16 cellular contexts compared by ENCODE assay signal in genomic region chr6:155599571-155599970, GRCh38.
"Had no signal": no experiment of that assay in that cellular context is flagged by ENCODE, and none has a peak within 500 bp of the region (broad histone marks: within the 10 kb centered on the region; RNA-seq: fewer than 3 reads in every experiment).

No MANE protein-coding gene starts in this region.

- H3K27me3 Mint-ChIP-seq: activated CD4-positive, alpha-beta T cell treated with anti-CD3 and anti-CD28 coated beads, Interleukin-2, amount 10 ng/mL, durations not matched to agents 7 days and 5 days; activated naive CD8-positive, alpha-beta T cell; type B pancreatic cell had no signal

- ATAC-seq: naive thymus-derived CD8-positive, alpha-beta T cell; right lobe of liver had no signal

- H3K4me3 Mint-ChIP-seq: activated CD4-positive, alpha-beta T cell treated with anti-CD3 and anti-CD28 coated beads, Interleukin-2, amount 10 ng/mL, durations not matched to agents 7 days and 5 days; activated naive CD8-positive, alpha-beta T cell; immature natural killer cell; naive thymus-derived CD8-positive, alpha-beta T cell; stimulated activated naive CD8-positive, alpha-beta T cell treated with anti-CD3 and anti-CD28 coated beads, Interleukin-15, Interleukin-2, amounts not matched to agents 100 ng/mL and 50 ng/mL, for 24 hours; type B pancreatic cell had no signal

- DNase-seq: activated CD4-positive, alpha-beta T cell treated with anti-CD3 and anti-CD28 coated beads, Interleukin-2, amount 10 ng/mL, durations not matched to agents 7 days and 5 days; activated CD4-positive, CD25-positive, alpha-beta regulatory T cell; activated CD8-positive, alpha-beta memory T cell treated with anti-CD3 and anti-CD28 coated beads for 24 hours; activated gamma-delta T cell treated with Interleukin-2 at 50 U/mL for 16 hours; amniotic stem cell; dorsolateral prefrontal cortex; glutamatergic neuron; immature natural killer cell; naive thymus-derived CD8-positive, alpha-beta T cell; right lobe of liver; SW 1271 had no signal

- H3K27ac ChIP-seq: dorsolateral prefrontal cortex, esophagus muscularis mucosa, right lobe of liver had no signal

- H3K36me3 Mint-ChIP-seq: activated naive CD8-positive, alpha-beta T cell; immature natural killer cell; naive thymus-derived CD8-positive, alpha-beta T cell; type B pancreatic cell had no signal

- H3K36me3 ChIP-seq: esophagus muscularis mucosa, right lobe of liver had no signal

- H3K4me1 Mint-ChIP-seq: activated CD4-positive, alpha-beta T cell treated with anti-CD3 and anti-CD28 coated beads, Interleukin-2, amount 10 ng/mL, durations not matched to agents 7 days and 5 days; immature natural killer cell; naive thymus-derived CD8-positive, alpha-beta T cell had no signal

- H3K4me3 ChIP-seq: esophagus muscularis mucosa, lung, right lobe of liver had no signal

- H3K27me3 ChIP-seq: dorsolateral prefrontal cortex, esophagus muscularis mucosa, right lobe of liver had no signal

- H3K9me3 Mint-ChIP-seq: activated CD4-positive, alpha-beta T cell treated with anti-CD3 and anti-CD28 coated beads, Interleukin-2, amount 10 ng/mL, durations not matched to agents 7 days and 5 days; immature natural killer cell; naive thymus-derived CD8-positive, alpha-beta T cell; stimulated activated naive CD8-positive, alpha-beta T cell treated with anti-CD3 and anti-CD28 coated beads, Interleukin-15, Interleukin-2, amounts not matched to agents 100 ng/mL and 50 ng/mL, for 24 hours; type B pancreatic cell had no signal

- H3K4me1 ChIP-seq: esophagus muscularis mucosa, right lobe of liver had no signal

- H3K9me3 ChIP-seq: esophagus muscularis mucosa, right lobe of liver had no signal

- H3K27ac Mint-ChIP-seq: activated CD4-positive, alpha-beta T cell treated with anti-CD3 and anti-CD28 coated beads, Interleukin-2, amount 10 ng/mL, durations not matched to agents 7 days and 5 days; activated naive CD8-positive, alpha-beta T cell; immature natural killer cell; naive thymus-derived CD8-positive, alpha-beta T cell; stimulated activated naive CD8-positive, alpha-beta T cell treated with anti-CD3 and anti-CD28 coated beads, Interleukin-15, Interleukin-2, amounts not matched to agents 100 ng/mL and 50 ng/mL, for 24 hours; type B pancreatic cell had no signal
